8 cellular contexts compared by ENCODE assay signal in genomic region chr6:75611702-75612375, GRCh38. TPM values are rescaled to one million over a fixed set of nuclear protein-coding genes. Genes with fewer than 3 reads are reported as not detected.
DNase-seq lines count a peak whose midpoint lies in the region; ATAC-seq and TF ChIP-seq lines count a peak whose summit lies in the region.

No MANE protein-coding gene starts in this region.

- H3K4me1 ChIP-seq in H9 (ENCODE audit: insufficient read depth, low read length) (peaks cover 4% of the 10 kb centered on the region; the same call in 1 of the 2 replicates), esophagus squamous epithelium (peaks cover 28 to 92% (median 40%) of the 10 kb centered on the region in 3 donors), breast epithelium (peaks cover 0 to 12% of the 10 kb centered on the region in 2 donors)

- no peak overlapping the region for H3K4ac ChIP-seq in H9 (ENCODE audit: low read depth, low read length)

- H3K18ac ChIP-seq in H9 (ENCODE audit: insufficient read length, low read depth, low read length): no peak overlapping the region

- no peak overlapping the region for H3K9ac ChIP-seq in H9 (ENCODE audit: extremely low read depth, insufficient read length, low read length)

- peaks cover 0 to 3% of the 10 kb centered on the region in 2 donors for H3K36me3 Mint-ChIP-seq in CD14-positive monocyte
- H3K36me3 Mint-ChIP-seq in H9 (ENCODE audit: insufficient read depth in 1 of 3, low read depth in 3 of 3): peaks cover 1 to 10% (median 3%) of the 10 kb centered on the region in 3 experiments; a peak in 5 of 7 replicates
- H3K36me3 Mint-ChIP-seq in nephron (ENCODE audit: low read depth): peaks cover 18% of the 10 kb centered on the region

- H3K27ac Mint-ChIP-seq in CD14-positive monocyte (peak overlapping the region in 6 of 7 donors; percentile 30 to 83 (median 62)), H9 (peak overlapping the region; percentile 35 to 82 (median 50); a peak in 4 of 7 replicates), nephron (peak overlapping the region; percentile 6 to 83 (median 45))

- H3T11ph ChIP-seq in H9 (ENCODE audit: low read length): no peak overlapping the region

- no peak overlapping the region for H4K91ac ChIP-seq in H9 (ENCODE audit: insufficient read length, low read depth, low read length)

- TF ChIP-seq POLR2A in esophagus squamous epithelium (IDR thresholded peaks at IDR 0.05) (no peak), breast epithelium (IDR thresholded peaks at IDR 0.05) (no peak)

- intact Hi-C loops in CD14-positive monocyte (cut with micrococcal nuclease): no loop called here
- intact Hi-C loops in esophagus squamous epithelium (cut with DNase I): no loop called here
- intact Hi-C loops in breast epithelium (cut with DNase I; ENCODE audit: low total_unique reads): no loop called here

- no peaks in the 10 kb centered on the region for H3K23me2 ChIP-seq in H9 (ENCODE audit: insufficient read length, low read depth, low read length, poor library complexity, severe bottlenecking)

- DNase-seq in CD14-positive monocyte (ENCODE audit: low spot score) (no peak), H9 (no peak), esophagus squamous epithelium (lab: John Stamatoyannopoulos, UW) (no peak), breast epithelium (ENCODE audit: low spot score in 2 of 2) (no peak), midbrain (lab: John Stamatoyannopoulos, UW) (no peak)
- peak; percentile 8 for DNase-seq in activated CD4-positive, alpha-beta T cell treated with anti-CD3 and anti-CD28 coated beads, Interleukin-2, amount 50 U/mL, for 1 hour

- H2BK5ac ChIP-seq in H9 (ENCODE audit: insufficient read length, low read length): no peak overlapping the region

- no peak overlapping the region for H2BK120ac ChIP-seq in H9 (ENCODE audit: low read depth, low read length, poor library complexity, severe bottlenecking)

- no peak overlapping the region for H3K4me2 ChIP-seq in H9 (ENCODE audit: insufficient read depth, insufficient read length, low read length)

- peaks cover 2% of the 10 kb centered on the region for H4K20me1 ChIP-seq in H9 (ENCODE audit: control insufficient read depth, insufficient read depth, insufficient read length)

- no peak for TF ChIP-seq CTCF in CD14-positive monocyte (IDR thresholded peaks at IDR 0.05)
- TF ChIP-seq CTCF in H9 (conservative IDR thresholded peaks at IDR 0.05): no peak
- TF ChIP-seq CTCF in nephron (IDR thresholded peaks at IDR 0.05; ENCODE audit: unreplicated experiment in 3 of 3): no peak
- no peak for TF ChIP-seq CTCF in esophagus squamous epithelium (IDR thresholded peaks at IDR 0.05)
- no peak for TF ChIP-seq CTCF in breast epithelium (IDR thresholded peaks at IDR 0.05)

- H3K27me3 ChIP-seq in H9 (ENCODE audit: insufficient read depth, low read length) (no peaks in the 10 kb centered on the region), esophagus squamous epithelium (no peaks in the 10 kb centered on the region), breast epithelium (no peaks in the 10 kb centered on the region)

- H3K79me2 ChIP-seq in H9 (ENCODE audit: insufficient read depth, low read length): peaks cover 62% of the 10 kb centered on the region

- H3K27ac ChIP-seq in H9 (ENCODE audit: insufficient read length, low read depth, low read length) (no peak overlapping the region), esophagus squamous epithelium (peak overlapping the region in 1 of 4 donors; percentile 25), breast epithelium (no peak overlapping the region)

- no peak overlapping the region for H3K14ac ChIP-seq in H9 (ENCODE audit: insufficient read depth, low read length)

- H2AK5ac ChIP-seq in H9 (ENCODE audit: insufficient read length, low read length): no peak overlapping the region

- ATAC-seq in GM19035 (IDR thresholded peaks at IDR 0.05; ENCODE audit: unreplicated experiment): no peak

- H2BK15ac ChIP-seq in H9 (ENCODE audit: low read depth, low read length): no peak overlapping the region

- H2BK12ac ChIP-seq in H9 (ENCODE audit: insufficient read length, low read depth, low read length): no peak overlapping the region

- no peak overlapping the region for H3K4me3 Mint-ChIP-seq in CD14-positive monocyte
- H3K4me3 Mint-ChIP-seq in H9: no peak overlapping the region
- no peak overlapping the region for H3K4me3 Mint-ChIP-seq in nephron

- no peak overlapping the region for H3K23ac ChIP-seq in H9 (ENCODE audit: insufficient read length, low read depth, low read length)

- WGBS in H9 (ENCODE audit: extremely low coverage, insufficient read length, low lambda C conversion rate): no CpG with 5 or more reads among the region's 5 CpGs
- 68 to 76% methylated on average over 5 of the region's 5 CpGs for WGBS in esophagus squamous epithelium, 2 donors

- no peak overlapping the region for H4K5ac ChIP-seq in H9 (ENCODE audit: insufficient read length, low read depth, low read length)

- no peaks in the 10 kb centered on the region for H3K9me3 ChIP-seq in H9 (ENCODE audit: control insufficient read depth, low read depth, low read length)
- H3K9me3 ChIP-seq in esophagus squamous epithelium: no peaks in the 10 kb centered on the region
- H3K9me3 ChIP-seq in breast epithelium: no peaks in the 10 kb centered on the region

- peaks cover 94% of the 10 kb centered on the region for H3K4me1 Mint-ChIP-seq in CD14-positive monocyte
- peaks cover 50 to 52% of the 10 kb centered on the region in 2 experiments for H3K4me1 Mint-ChIP-seq in H9
- H3K4me1 Mint-ChIP-seq in nephron: peaks cover 57% of the 10 kb centered on the region

- H3K9me3 Mint-ChIP-seq in CD14-positive monocyte (no peaks in the 10 kb centered on the region), H9 (peaks cover 0 to 1% of the 10 kb centered on the region in 2 experiments; a peak in 1 of 5 replicates), nephron (no peaks in the 10 kb centered on the region)

- H2BK20ac ChIP-seq in H9 (ENCODE audit: low read depth, low read length, poor library complexity, severe bottlenecking): no peak overlapping the region

- H3K56ac ChIP-seq in H9 (ENCODE audit: insufficient read length, low read depth, low read length): no peak overlapping the region

- H3K79me1 ChIP-seq in H9 (ENCODE audit: insufficient read depth, low read depth, low read length, poor library complexity, severe bottlenecking): peaks cover 10% of the 10 kb centered on the region

- H4K8ac ChIP-seq in H9 (replicated peaks; ENCODE audit: insufficient read length, low read depth, low read length): no peak overlapping the region

- H3K4me3 ChIP-seq in esophagus squamous epithelium: no peak overlapping the region
- no peak overlapping the region for H3K4me3 ChIP-seq in breast epithelium

- H3K27me3 Mint-ChIP-seq in CD14-positive monocyte (ENCODE audit: low read depth in 3 of 3) (peaks cover 0 to 4% (median 2%) of the 10 kb centered on the region in 3 donors), H9 (ENCODE audit: low read depth) (no peaks in the 10 kb centered on the region), nephron (ENCODE audit: low read depth) (no peaks in the 10 kb centered on the region)

- H3K36me3 ChIP-seq in esophagus squamous epithelium (no peaks in the 10 kb centered on the region), breast epithelium (no peaks in the 10 kb centered on the region)

- no peak overlapping the region for H2AFZ ChIP-seq in H9 (ENCODE audit: low read length)

RNA-seq across cellular contexts. Expression of gene SENP6, which starts 10.2 kb away (rescaled TPM):
- polyA plus RNA-seq in CD14-positive monocyte: 10 to 100 TPM; 22.3 to 31.9 TPM
- total RNA-seq in H9 (2021) (115 and 116 TPM in 2 replicates), esophagus squamous epithelium (100 to 1,000 TPM in 1 of 4 donors, 10 to 100 TPM in 3; 45.5 to 104 (median 66.1) TPM), breast epithelium (100 to 1,000 TPM in 2 of 3 donors, 10 to 100 TPM in 1; 93.5 to 189 (median 152) TPM)
